In genomic region chr2:230712443-230713330, GRCh38 we compare ENCODE assay signal across 8 cellular contexts. TPM values are rescaled to one million over a fixed set of nuclear protein-coding genes. Genes with fewer than 3 reads are reported as not detected.
DNase-seq lines count a peak whose midpoint lies in the region; ATAC-seq and TF ChIP-seq lines count a peak whose summit lies in the region.

CAB39 (plus strand) TSS chr2:230712842; CDS start chr2:230760002, 47,160 bp downstream.

- ATAC-seq in GM18499 (IDR thresholded peaks at IDR 0.05; ENCODE audit: insufficient read depth, unreplicated experiment) (peak; percentile 44), HG02938 (IDR thresholded peaks at IDR 0.05; ENCODE audit: unreplicated experiment) (peak; percentile 75)

- H3K9me3 ChIP-seq in ascending aorta = no peaks in the 10 kb centered on the region

- DNase-seq in NCI-H1694 treated with DMSO at 0.1 percent for 48 hours (lab: John Stamatoyannopoulos, UW) (peak; percentile 81), ascending aorta (ENCODE audit: low spot score in 2 of 2) (peak; percentile 54 to 92), hepatic stellate cell (ENCODE audit: low spot score) (peak; percentile 89), renal cortical epithelial cell (ENCODE audit: low read depth) (peak; percentile 57), cortex of kidney (lab: John Stamatoyannopoulos, UW) (no peak)

- peaks cover 14 to 28% of the 10 kb centered on the region in 2 donors for H3K4me1 ChIP-seq in ascending aorta

- TF ChIP-seq CTCF in ascending aorta (IDR thresholded peaks at IDR 0.05) = peak; percentile 49 to 93 (median 75)

- H3K27ac ChIP-seq in ascending aorta = peak within 1 kb of the TSS; percentile 97 to 99

- H3K4me3 ChIP-seq in ascending aorta = peak within 1 kb of the TSS; percentile 66 to 99

- no peaks in the 10 kb centered on the region for H3K27me3 ChIP-seq in ascending aorta

- H3K36me3 ChIP-seq in ascending aorta = no peaks in the 10 kb centered on the region

- intact Hi-C loops in T-helper 2 cell treated with Interferon-gamma antibody and Interleukin-4, amounts not matched to agents 100 ng/mL and 5 ng/mL, for 36 hours (cut with micrococcal nuclease) = loop anchor here (1.0 to 5.0 kb wide), 8 partner anchors 53 to 705 kb away; partner anchors contain the start of genes SP100, SP140 and SP140L
- intact Hi-C loops in ascending aorta (cut with DNase I) = loop anchor here (1.0 to 5.0 kb wide), 5 partner anchors 45 to 295 kb away; partner anchors contain the start of gene SP100

RNA-seq across cellular contexts. Expression of gene CAB39, which starts in this region (rescaled TPM):
- total RNA-seq in T-helper 2 cell treated with Interferon-gamma antibody and Interleukin-4, amounts not matched to agents 100 ng/mL and 5 ng/mL, for 36 hours = 186 and 193 TPM in 2 replicates
- total RNA-seq in ascending aorta (62.9 TPM), renal cortical epithelial cell (148 and 169 TPM in 2 replicates)
